ENCODE assay signal across 8 cellular contexts in the genomic region with DNA sequence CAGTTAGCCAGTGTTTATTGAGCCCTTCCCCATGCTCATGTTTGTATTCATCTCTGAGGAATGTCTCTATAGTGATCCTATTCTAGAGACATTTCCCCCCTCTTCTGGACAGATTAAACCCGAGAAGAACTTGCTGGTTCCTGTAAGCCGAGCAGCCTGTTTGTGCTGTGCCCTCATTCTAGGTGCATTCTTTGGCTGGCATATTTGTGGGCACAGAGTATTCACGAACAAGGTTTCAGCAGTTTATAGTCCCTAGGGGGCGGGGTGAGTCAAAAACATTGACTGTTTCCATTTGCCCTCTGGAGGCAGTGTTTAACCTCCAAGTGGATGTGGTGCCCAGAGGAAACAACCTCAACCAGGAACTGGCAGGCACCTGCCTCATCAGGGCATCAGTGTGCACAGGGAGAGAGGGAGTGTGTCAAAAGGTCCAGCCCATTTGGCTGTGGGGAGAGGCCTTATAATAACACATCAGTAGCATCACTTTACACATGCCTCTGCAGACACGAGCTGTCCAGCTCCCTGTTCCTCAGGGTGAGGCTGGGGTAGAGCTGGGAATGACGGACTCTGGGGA.
DNase-seq lines count a peak whose midpoint lies in the region; ATAC-seq and TF ChIP-seq lines count a peak whose summit lies in the region.

No MANE protein-coding gene starts in this region.

- H3K4me1 ChIP-seq in sigmoid colon = no peaks in the 10 kb centered on the region
- no peaks in the 10 kb centered on the region for H3K4me1 ChIP-seq in uterus

- H3K27ac ChIP-seq in sigmoid colon (no peak overlapping the region), uterus (no peak overlapping the region)

- H3K9me3 ChIP-seq in sigmoid colon (no peaks in the 10 kb centered on the region), uterus (no peaks in the 10 kb centered on the region)

- 37 to 67% methylated on average over 6 of the region's 6 CpGs for WGBS in sigmoid colon, 2 donors

- DNase-seq in AG10803 (ENCODE audit: low read depth) (peak; percentile 95), NCI-H226 (peak; percentile 97), amniotic stem cell (lab: John Stamatoyannopoulos, UW) (peak; percentile 56), left colon (peak; percentile 37 to 41), sigmoid colon (no peak), uterus (no peak)

- H3K4me3 ChIP-seq in AG10803 (ENCODE audit: low read length) = no peak overlapping the region
- H3K4me3 ChIP-seq in sigmoid colon = no peak overlapping the region
- H3K4me3 ChIP-seq in uterus = no peak overlapping the region

- TF ChIP-seq EP300 in sigmoid colon (IDR thresholded peaks at IDR 0.05) = no peak

- TF ChIP-seq POLR2A in sigmoid colon (IDR thresholded peaks at IDR 0.05) = no peak
- TF ChIP-seq POLR2A in uterus (IDR thresholded peaks at IDR 0.05) = no peak

- no peaks in the 10 kb centered on the region for H3K36me3 ChIP-seq in sigmoid colon
- H3K36me3 ChIP-seq in uterus = no peaks in the 10 kb centered on the region

- H3K27me3 ChIP-seq in sigmoid colon = no peaks in the 10 kb centered on the region
- no peaks in the 10 kb centered on the region for H3K27me3 ChIP-seq in uterus

- ATAC-seq in HG03097 (IDR thresholded peaks at IDR 0.05; ENCODE audit: low FRiP score, unreplicated experiment) (peak; percentile 68), left colon (peak; percentile 97)

- TF ChIP-seq CTCF in AG10803 (conservative IDR thresholded peaks at IDR 0.05; ENCODE audit: low read length) (peak; percentile 60), GM12874 (IDR thresholded peaks at IDR 0.05; ENCODE audit: insufficient read depth, low read depth, low read length) (peak; percentile 57), sigmoid colon (IDR thresholded peaks at IDR 0.05) (no peak), uterus (IDR thresholded peaks at IDR 0.05) (no peak)

- intact Hi-C loops in left colon (cut with DNase I, micrococcal nuclease) (no loop called here), sigmoid colon (cut with DNase I) (no loop called here), uterus (cut with DNase I; ENCODE audit: low total_unique reads) (no loop called here)

Comparison
In these comparisons a context has a peak if more than half of its experiments do, and no peak if none do; other contexts are left out.
1. DNase-seq: peak in AG10803 (single experiment), NCI-H226 (single experiment), amniotic stem cell (single experiment) and left colon (2 of 2); none in sigmoid colon (single experiment) and uterus (0 of 2).
2. CTCF ChIP-seq: peak in AG10803 (single experiment) and GM12874 (single experiment); none in sigmoid colon (0 of 4) and uterus (0 of 4).